ENCODE assay signal across 9 cellular contexts in the genomic region with DNA sequence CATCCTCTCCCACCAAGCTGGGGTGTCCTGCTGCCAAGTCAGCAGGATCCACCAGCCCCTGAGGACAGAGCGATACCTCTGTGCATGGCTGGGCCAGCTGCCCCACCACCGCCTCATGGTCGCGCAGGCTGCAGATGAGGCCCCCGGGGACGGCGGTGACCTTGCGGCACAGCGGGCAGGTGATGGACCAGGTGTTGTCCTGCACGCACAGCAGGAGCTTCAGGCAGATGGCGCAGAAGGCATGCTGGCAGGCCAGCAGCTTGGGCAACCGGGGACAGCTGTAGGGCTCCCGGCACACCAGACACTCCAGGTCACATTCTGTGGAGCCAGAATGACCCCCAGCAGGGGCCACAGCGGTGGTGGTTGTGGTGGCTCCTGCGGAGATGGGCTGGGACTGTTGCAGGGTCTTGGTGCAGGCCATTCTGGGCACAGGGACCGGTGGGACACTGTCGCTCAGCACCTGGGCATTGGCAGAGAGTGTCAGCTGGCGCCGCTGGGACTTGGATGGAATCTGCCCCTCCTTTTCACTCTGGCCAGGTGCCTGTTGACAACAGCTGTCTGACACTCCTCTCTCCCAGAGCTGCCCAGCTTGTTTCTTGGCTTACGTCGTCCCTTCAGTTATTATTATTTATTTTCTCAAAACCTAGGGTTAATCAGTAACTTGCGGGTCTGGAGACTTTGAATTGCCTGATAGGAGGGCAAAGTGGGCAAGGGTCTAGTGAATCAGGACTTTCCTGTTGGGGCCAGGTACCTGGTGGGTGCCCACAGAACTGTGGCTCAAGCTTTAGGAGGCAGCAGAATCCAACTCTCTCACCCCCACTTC. TPM values are rescaled to one million over a fixed set of nuclear protein-coding genes. Genes with fewer than 3 reads are reported as not detected.
DNase-seq lines count a peak whose midpoint lies in the region; ATAC-seq and TF ChIP-seq lines count a peak whose summit lies in the region.
"Had no signal": no experiment of that assay in that cellular context is flagged by ENCODE, and none has a peak within 500 bp of the region (broad histone marks: within the 10 kb centered on the region; RNA-seq: fewer than 3 reads in every experiment).

Gene RNF186, minus strand, starts transcription at position 603 of the 823 bp plus-strand sequence. Its CDS starts 182 bp downstream, at position 421.

- H3K4me1 Mint-ChIP-seq in stimulated activated naive B cell treated with anti-CD40 and anti-IgM and Interleukin-4, amounts not matched to agents 10 μg/mL and 1 μg/mL and 100 μg/mL, for 72 hours: no peaks in the 10 kb centered on the region
- H3K4me1 Mint-ChIP-seq in activated T-cell treated with anti-CD3 and anti-CD28 coated beads, Interleukin-2, amount 50 U/mL, for 72 hours (ENCODE audit: low read depth): no peaks in the 10 kb centered on the region
- no peaks in the 10 kb centered on the region for H3K4me1 Mint-ChIP-seq in immature natural killer cell

- H3K27ac ChIP-seq in MM.1S (ENCODE audit: low read length): peak within 1 kb of the TSS; percentile 57; the same call in 1 of the 2 replicates

- no peak within 1 kb of the TSS; the same call in 1 of the 2 replicates for H3K4me3 ChIP-seq in MM.1S (ENCODE audit: low read length)

- H4K20me1 ChIP-seq in MM.1S (ENCODE audit: insufficient read depth, low read length): no peaks in the 10 kb centered on the region

- H3K4me2 ChIP-seq in MM.1S (ENCODE audit: low read depth, low read length): peak within 1 kb of the TSS; percentile 51

- no peak within 1 kb of the TSS; the same call in 1 of the 2 replicates for H3K9ac ChIP-seq in MM.1S (ENCODE audit: low read length)

- peaks cover 14% of the 10 kb centered on the region for H3K27me3 ChIP-seq in MM.1S (replicated peaks; ENCODE audit: insufficient read depth, low read length)

- H3F3A ChIP-seq in MM.1S (ENCODE audit: insufficient read depth, low read length): peaks cover 12% of the 10 kb centered on the region

- H2AFZ ChIP-seq in MM.1S (ENCODE audit: low read length): no peak within 1 kb of the TSS

- H3K4me1 ChIP-seq in MM.1S (ENCODE audit: low read length): peaks cover 16% of the 10 kb centered on the region

- H3K9me2 ChIP-seq in MM.1S (replicated peaks; ENCODE audit: insufficient read depth, low read length): no peaks in the 10 kb centered on the region

- H3K36me3 Mint-ChIP-seq in stimulated activated naive B cell treated with anti-CD40 and anti-IgM and Interleukin-4, amounts not matched to agents 10 μg/mL and 1 μg/mL and 100 μg/mL, for 72 hours: no peaks in the 10 kb centered on the region
- no peaks in the 10 kb centered on the region for H3K36me3 Mint-ChIP-seq in activated T-cell treated with anti-CD3 and anti-CD28 coated beads, Interleukin-2, amount 50 U/mL, for 72 hours (ENCODE audit: insufficient read depth in 2 of 2)
- H3K36me3 Mint-ChIP-seq in immature natural killer cell: no peaks in the 10 kb centered on the region

- DNase-seq in MM.1S (peak; percentile 48), NCI-H526 treated with DMSO at 0.1 percent for 48 hours (lab: John Stamatoyannopoulos, UW) (peak; percentile 66), left lobe of liver (ENCODE audit: low spot score) (peak; percentile 94), immature natural killer cell (no peak)
- DNase-seq in stimulated activated naive B cell treated with anti-CD40 and anti-IgM and Interleukin-4, amounts not matched to agents 10 μg/mL and 1 μg/mL and 100 μg/mL, for 72 hours: no peak
- no peak for DNase-seq in activated T-cell treated with anti-CD3 and anti-CD28 coated beads, Interleukin-2, amount 50 U/mL, for 72 hours
- DNase-seq in activated effector memory CD4-positive, alpha-beta T cell treated with anti-CD3 and anti-CD28 coated beads, Interleukin-2, amount 50 U/mL, for 16 hours: no peak
- DNase-seq: SW 1271 had no signal

- H3K27ac Mint-ChIP-seq in stimulated activated naive B cell treated with anti-CD40 and anti-IgM and Interleukin-4, amounts not matched to agents 10 μg/mL and 1 μg/mL and 100 μg/mL, for 72 hours: peak within 1 kb of the TSS; percentile 47
- H3K27ac Mint-ChIP-seq in activated T-cell treated with anti-CD3 and anti-CD28 coated beads, Interleukin-2, amount 50 U/mL, for 72 hours: no peak within 1 kb of the TSS
- no peak within 1 kb of the TSS for H3K27ac Mint-ChIP-seq in immature natural killer cell

- H3K4me3 Mint-ChIP-seq in stimulated activated naive B cell treated with anti-CD40 and anti-IgM and Interleukin-4, amounts not matched to agents 10 μg/mL and 1 μg/mL and 100 μg/mL, for 72 hours: no peak within 1 kb of the TSS
- H3K4me3 Mint-ChIP-seq in activated T-cell treated with anti-CD3 and anti-CD28 coated beads, Interleukin-2, amount 50 U/mL, for 72 hours: no peak within 1 kb of the TSS
- H3K4me3 Mint-ChIP-seq in immature natural killer cell: no peak within 1 kb of the TSS

- peaks cover 8 to 18% of the 10 kb centered on the region in 2 donors for H3K27me3 Mint-ChIP-seq in stimulated activated naive B cell treated with anti-CD40 and anti-IgM and Interleukin-4, amounts not matched to agents 10 μg/mL and 1 μg/mL and 100 μg/mL, for 72 hours
- peaks cover 12% of the 10 kb centered on the region for H3K27me3 Mint-ChIP-seq in activated T-cell treated with anti-CD3 and anti-CD28 coated beads, Interleukin-2, amount 50 U/mL, for 72 hours (ENCODE audit: low read depth)
- peaks cover 1 to 3% (median 3%) of the 10 kb centered on the region in 3 donors for H3K27me3 Mint-ChIP-seq in immature natural killer cell (ENCODE audit: low read depth in 3 of 3)

- TF ChIP-seq CTCF in MM.1S (IDR thresholded peaks at IDR 0.05; ENCODE audit: low read length): no peak

- ATAC-seq in left lobe of liver: peak; percentile 76
- ATAC-seq in stimulated activated naive B cell treated with anti-CD40 and anti-IgM and Interleukin-4, amounts not matched to agents 10 μg/mL and 1 μg/mL and 100 μg/mL, for 72 hours (replicated peaks): no peak
- no peak for ATAC-seq in activated T-cell treated with anti-CD3 and anti-CD28 coated beads, Interleukin-2, amount 50 U/mL, for 72 hours (replicated peaks in 1 of 2)

- no peaks in the 10 kb centered on the region for H3K79me2 ChIP-seq in MM.1S (ENCODE audit: low read length)

- H3K36me3 ChIP-seq in MM.1S (replicated peaks; ENCODE audit: insufficient read depth, low read length): no peaks in the 10 kb centered on the region

- no peaks in the 10 kb centered on the region for H3K9me3 Mint-ChIP-seq in stimulated activated naive B cell treated with anti-CD40 and anti-IgM and Interleukin-4, amounts not matched to agents 10 μg/mL and 1 μg/mL and 100 μg/mL, for 72 hours
- H3K9me3 Mint-ChIP-seq in activated T-cell treated with anti-CD3 and anti-CD28 coated beads, Interleukin-2, amount 50 U/mL, for 72 hours: no peaks in the 10 kb centered on the region
- no peaks in the 10 kb centered on the region for H3K9me3 Mint-ChIP-seq in immature natural killer cell

- H3K9me3 ChIP-seq in MM.1S (replicated peaks; ENCODE audit: insufficient read depth, low read length): no peaks in the 10 kb centered on the region

RNA-seq across cellular contexts. Expression of gene RNF186, which starts in this region (rescaled TPM):
- total RNA-seq in left lobe of liver: 0.60 TPM
- not detected for total RNA-seq in activated T-cell treated with anti-CD3 and anti-CD28 coated beads, Interleukin-2, amount 50 U/mL, for 72 hours
- not detected for polyA plus RNA-seq in immature natural killer cell
- total RNA-seq: osteoblast had no signal

Comparison
In these comparisons a context has a peak if more than half of its experiments do, and no peak if none do; other contexts are left out.
1. Peak in DNase-seq and ATAC-seq in left lobe of liver; RNA of the gene not detected or under 1 TPM.
2. DNase-seq: peak in MM.1S (single experiment) and NCI-H526 treated with DMSO at 0.1 percent for 48 hours (single experiment); none in stimulated activated naive B cell treated with anti-CD40 and anti-IgM and Interleukin-4, amounts not matched to agents 10 μg/mL and 1 μg/mL and 100 μg/mL, for 72 hours (single experiment), activated T-cell treated with anti-CD3 and anti-CD28 coated beads, Interleukin-2, amount 50 U/mL, for 72 hours (0 of 2), immature natural killer cell (0 of 3) and activated effector memory CD4-positive, alpha-beta T cell treated with anti-CD3 and anti-CD28 coated beads, Interleukin-2, amount 50 U/mL, for 16 hours (single experiment).